Comparison of ENCODE assay signal across 19 cellular contexts in genomic region chr3:141083831-141084624, GRCh38. TPM values are rescaled to one million over a fixed set of nuclear protein-coding genes. Genes with fewer than 3 reads are reported as not detected.
DNase-seq lines count a peak whose midpoint lies in the region; ATAC-seq and TF ChIP-seq lines count a peak whose summit lies in the region.
"Had no signal": no experiment of that assay in that cellular context is flagged by ENCODE, and none has a peak within 500 bp of the region (broad histone marks: within the 10 kb centered on the region; RNA-seq: fewer than 3 reads in every experiment).

No MANE protein-coding gene starts in this region.

- no peak overlapping the region for H3K4me3 Mint-ChIP-seq in Caco-2 (ENCODE audit: unreplicated experiment)
- H3K4me3 Mint-ChIP-seq in osteocyte (ENCODE audit: unreplicated experiment): no peak overlapping the region
- H3K4me3 Mint-ChIP-seq: activated naive CD8-positive, alpha-beta T cell treated with anti-CD3 and anti-CD28 coated beads, Interleukin-2, amount 10 ng/mL, durations not matched to agents 7 days and 5 days; activated T-cell treated with anti-CD3 and anti-CD28 coated beads, Interleukin-2, amount 50 U/mL, for 4 hours; central memory CD8-positive, alpha-beta T cell; stimulated activated effector memory CD8-positive, alpha-beta T cell treated with anti-CD3 and anti-CD28 coated beads, Interleukin-12 subunit alpha, Interleukin-12 subunit beta, amount 100 ng/mL, for 72 hours had no signal

- no peaks in the 10 kb centered on the region for H3K9me3 ChIP-seq in Caco-2
- H3K9me3 ChIP-seq in NT2/D1 (ENCODE audit: insufficient read depth, low read length): no peaks in the 10 kb centered on the region
- no peaks in the 10 kb centered on the region for H3K9me3 ChIP-seq in heart right ventricle
- H3K9me3 ChIP-seq: upper lobe of left lung had no signal

- H3K36me3 ChIP-seq in Caco-2 (ENCODE audit: control insufficient read depth, insufficient read depth, low read length) (no peaks in the 10 kb centered on the region), NT2/D1 (ENCODE audit: insufficient read depth, insufficient read length, low read length) (peaks cover 11% of the 10 kb centered on the region), heart right ventricle (no peaks in the 10 kb centered on the region)
- H3K36me3 ChIP-seq: upper lobe of left lung had no signal

- ATAC-seq in heart right ventricle: peak; percentile 47 to 75 (median 64)
- ATAC-seq: activated T-cell treated with anti-CD3 and anti-CD28 coated beads, Interleukin-2, amount 50 U/mL, for 4 hours; stimulated activated effector memory CD8-positive, alpha-beta T cell treated with anti-CD3 and anti-CD28 coated beads, Interleukin-12 subunit alpha, Interleukin-12 subunit beta, amount 100 ng/mL, for 72 hours had no signal

- no peaks in the 10 kb centered on the region for H3K27me3 ChIP-seq in Caco-2 (replicated peaks; ENCODE audit: control insufficient read depth, insufficient read depth, low read length)
- H3K27me3 ChIP-seq in NT2/D1 (ENCODE audit: insufficient read depth, insufficient read length): no peaks in the 10 kb centered on the region
- H3K27me3 ChIP-seq in heart right ventricle: no peaks in the 10 kb centered on the region
- H3K27me3 ChIP-seq: upper lobe of left lung had no signal

- H3K4me1 ChIP-seq in Caco-2 (peaks cover 67% of the 10 kb centered on the region), NT2/D1 (ENCODE audit: insufficient read depth, insufficient read length) (peaks cover 48% of the 10 kb centered on the region), heart right ventricle (peaks cover 0 to 42% (median 25%) of the 10 kb centered on the region in 9 donors)

- no TSS peak for BruUV-seq in Caco-2 (replicated peaks; lab: Mats Ljungman, UMichigan)

- intact Hi-C loops in Caco-2 (cut with micrococcal nuclease; ENCODE audit: unreplicated experiment): no loop called here
- intact Hi-C loops in heart right ventricle (cut with DNase I): no loop called here

- H3K36me3 Mint-ChIP-seq in Caco-2 (ENCODE audit: insufficient read depth, unreplicated experiment): peaks cover 6% of the 10 kb centered on the region
- H3K36me3 Mint-ChIP-seq in osteocyte (ENCODE audit: unreplicated experiment): no peaks in the 10 kb centered on the region
- H3K36me3 Mint-ChIP-seq: activated naive CD8-positive, alpha-beta T cell treated with anti-CD3 and anti-CD28 coated beads, Interleukin-2, amount 10 ng/mL, durations not matched to agents 7 days and 5 days; stimulated activated effector memory CD8-positive, alpha-beta T cell treated with anti-CD3 and anti-CD28 coated beads, Interleukin-12 subunit alpha, Interleukin-12 subunit beta, amount 100 ng/mL, for 72 hours had no signal

- 62 to 64% methylated on average over 13 of the region's 13 CpGs for WGBS in heart right ventricle, 2 donors

- peaks cover 49% of the 10 kb centered on the region for H3K4me1 Mint-ChIP-seq in Caco-2 (ENCODE audit: low read depth, unreplicated experiment)
- H3K4me1 Mint-ChIP-seq in osteocyte (ENCODE audit: unreplicated experiment): peaks cover 59% of the 10 kb centered on the region
- H3K4me1 Mint-ChIP-seq: activated naive CD8-positive, alpha-beta T cell treated with anti-CD3 and anti-CD28 coated beads, Interleukin-2, amount 10 ng/mL, durations not matched to agents 7 days and 5 days; central memory CD8-positive, alpha-beta T cell had no signal

- no peaks in the 10 kb centered on the region for H3K27me3 Mint-ChIP-seq in Caco-2 (ENCODE audit: insufficient read depth, unreplicated experiment)
- no peaks in the 10 kb centered on the region for H3K27me3 Mint-ChIP-seq in osteocyte (ENCODE audit: unreplicated experiment)
- H3K27me3 Mint-ChIP-seq: activated naive CD8-positive, alpha-beta T cell treated with anti-CD3 and anti-CD28 coated beads, Interleukin-2, amount 10 ng/mL, durations not matched to agents 7 days and 5 days; central memory CD8-positive, alpha-beta T cell had no signal

- H3K9me3 Mint-ChIP-seq in Caco-2 (ENCODE audit: unreplicated experiment) (no peaks in the 10 kb centered on the region), osteocyte (ENCODE audit: unreplicated experiment) (no peaks in the 10 kb centered on the region)
- H3K9me3 Mint-ChIP-seq: activated naive CD8-positive, alpha-beta T cell treated with anti-CD3 and anti-CD28 coated beads, Interleukin-2, amount 10 ng/mL, durations not matched to agents 7 days and 5 days; activated T-cell treated with anti-CD3 and anti-CD28 coated beads, Interleukin-2, amount 50 U/mL, for 4 hours; central memory CD8-positive, alpha-beta T cell; stimulated activated effector memory CD8-positive, alpha-beta T cell treated with anti-CD3 and anti-CD28 coated beads, Interleukin-12 subunit alpha, Interleukin-12 subunit beta, amount 100 ng/mL, for 72 hours had no signal

- peak overlapping the region; percentile 58 for H3K9ac ChIP-seq in NT2/D1 (ENCODE audit: insufficient read length, low read depth)

- H3K27ac ChIP-seq in heart right ventricle: peak overlapping the region in 2 of 10 donors; percentile 31 to 42
- H3K27ac ChIP-seq: upper lobe of left lung had no signal

- POLR2A ChIA-PET in Caco-2 (lab: Charles Lee): no interaction called here

- peak overlapping the region; percentile 43 for H3K27ac Mint-ChIP-seq in Caco-2 (ENCODE audit: unreplicated experiment)
- H3K27ac Mint-ChIP-seq in osteocyte (ENCODE audit: unreplicated experiment): peak overlapping the region; percentile 83
- H3K27ac Mint-ChIP-seq: activated naive CD8-positive, alpha-beta T cell treated with anti-CD3 and anti-CD28 coated beads, Interleukin-2, amount 10 ng/mL, durations not matched to agents 7 days and 5 days; stimulated activated effector memory CD8-positive, alpha-beta T cell treated with anti-CD3 and anti-CD28 coated beads, Interleukin-12 subunit alpha, Interleukin-12 subunit beta, amount 100 ng/mL, for 72 hours had no signal

- no peak overlapping the region for H3K4me3 ChIP-seq in Caco-2 (ENCODE audit: low read depth, low read length)
- H3K4me3 ChIP-seq in NT2/D1 (ENCODE audit: insufficient read length, low read depth): no peak overlapping the region
- no peak overlapping the region for H3K4me3 ChIP-seq in heart right ventricle
- H3K4me3 ChIP-seq: upper lobe of left lung had no signal

- DNase-seq in Caco-2: peak; percentile 73 to 88
- DNase-seq in NT2/D1 (ENCODE audit: low read depth, low spot score): no peak
- DNase-seq in heart right ventricle: peak; percentile 39 to 52
- peak; percentile 88 for DNase-seq in osteocyte (ENCODE audit: extremely low spot score, unreplicated experiment)
- DNase-seq in NCI-H526 treated with DMSO at 0.1 percent for 48 hours (lab: John Stamatoyannopoulos, UW): no peak
- no peak for DNase-seq in kidney glomerular epithelial cell (lab: John Stamatoyannopoulos, UW)
- DNase-seq in stimulated activated CD4-positive, alpha-beta T cell treated with anti-CD3 and anti-CD28 coated beads, Interleukin-4, amount 100 ng/mL, for 4 hours: no peak
- DNase-seq in UCSD-AML1 (lab: John Stamatoyannopoulos, UW; ENCODE audit: unreplicated experiment): no peak
- DNase-seq: activated CD4-positive, alpha-beta T cell treated with anti-CD3 and anti-CD28 coated beads, Interleukin-2, amount 50 U/mL, for 1 hour; activated naive CD8-positive, alpha-beta T cell treated with anti-CD3 and anti-CD28 coated beads, Interleukin-2, amount 10 ng/mL, durations not matched to agents 7 days and 5 days; activated T-cell treated with anti-CD3 and anti-CD28 coated beads, Interleukin-2, amount 50 U/mL, for 4 hours; NCI-H1930; T-helper 9 cell; upper lobe of left lung had no signal

- no peak for TF ChIP-seq CTCF in Caco-2 (IDR thresholded peaks at IDR 0.05; ENCODE audit: insufficient read depth in 1 of 2, low read depth in 1 of 2, low read length in 1 of 2, severe bottlenecking in 1 of 2, unreplicated experiment in 1 of 2)
- no peak for TF ChIP-seq CTCF in heart right ventricle (IDR thresholded peaks at IDR 0.05)
- TF ChIP-seq CTCF in osteocyte (IDR thresholded peaks at IDR 0.05): no peak

- CTCF ChIA-PET in Caco-2 (lab: Charles Lee): interaction anchor here (0.6 kb wide), 1 partner anchor 240 kb away, joined by 4 read pairs; no protein-coding TSS in a partner anchor

RNA-seq across cellular contexts. Expression of gene SPSB4, which starts 32.9 kb away (rescaled TPM):
- total RNA-seq in Caco-2 (2022) (not detected in 2 replicates), heart right ventricle (1 to 10 TPM; 2.1 to 8.7 (median 4.7) TPM), osteocyte (2.0 and 3.3 TPM in 2 replicates)
- 1 to 10 TPM; 2.1 to 2.3 TPM for polyA plus RNA-seq in heart right ventricle
- total RNA-seq: activated naive CD8-positive, alpha-beta T cell treated with anti-CD3 and anti-CD28 coated beads, Interleukin-2, amount 10 ng/mL, durations not matched to agents 7 days and 5 days; activated T-cell treated with anti-CD3 and anti-CD28 coated beads, Interleukin-2, amount 50 U/mL, for 4 hours; glomerular endothelial cell; renal cortical epithelial cell had no signal
- polyA plus RNA-seq: keratinocyte had no signal

Comparison
In these comparisons a context has a peak if more than half of its experiments do, and no peak if none do; other contexts are left out.
1. DNase-seq: peak in Caco-2 (2 of 2), heart right ventricle (2 of 2) and osteocyte (single experiment); none in NT2/D1 (single experiment), NCI-H526 treated with DMSO at 0.1 percent for 48 hours (single experiment), kidney glomerular epithelial cell (single experiment), stimulated activated CD4-positive, alpha-beta T cell treated with anti-CD3 and anti-CD28 coated beads, Interleukin-4, amount 100 ng/mL, for 4 hours (0 of 2) and UCSD-AML1 (single experiment).